ENCODE assay signal across 8 cellular contexts in genomic region chr19:14366529-14366928, GRCh38. TPM values are rescaled to one million over a fixed set of nuclear protein-coding genes. Genes with fewer than 3 reads are reported as not detected.
DNase-seq lines count a peak whose midpoint lies in the region; ATAC-seq, FAIRE-seq and TF ChIP-seq lines count a peak whose summit lies in the region.

No MANE protein-coding gene starts in this region.

- no peak overlapping the region for H3K27ac ChIP-seq in adrenal gland

- no peak for FAIRE-seq in H54 (lab: Jason Lieb, UNC)

- DNase-seq in AML-193 (lab: John Stamatoyannopoulos, UW) (peak; percentile 43 to 48), MV-4-11 (lab: John Stamatoyannopoulos, UW) (peak; percentile 80), T-helper 2 cell (peak; percentile 55 to 94 (median 84)), adrenal gland (peak in 6 of 7 donors; percentile 51 to 87 (median 66)), hepatic stellate cell (ENCODE audit: low spot score) (peak; percentile 54), H54 (ENCODE audit: insufficient read length, low spot score) (no peak)
- peak; percentile 73 to 79 for DNase-seq in stimulated activated CD4-positive, alpha-beta T cell treated with anti-CD3 and anti-CD28 coated beads, Interleukin-1b, Interleukin-23, amount 100 ng/mL, for 4 hours (ENCODE audit: low read depth in 2 of 2)

- intact Hi-C loops in adrenal gland (cut with DNase I) = no loop called here

- peak; percentile 67 for ATAC-seq in GM19397 (IDR thresholded peaks at IDR 0.05; ENCODE audit: unreplicated experiment)

- no peaks in the 10 kb centered on the region for H3K9me3 ChIP-seq in adrenal gland (replicated peaks in 1 of 3)

- TF ChIP-seq POLR2A in adrenal gland (IDR thresholded peaks at IDR 0.05) (no peak), H54 (IDR thresholded peaks at IDR 0.05; ENCODE audit: low read depth, low read length) (no peak)

- H3K36me3 ChIP-seq in adrenal gland (replicated peaks in 1 of 2) = no peaks in the 10 kb centered on the region

- H3K4me3 ChIP-seq in adrenal gland = no peak overlapping the region

- H3K4me1 ChIP-seq in adrenal gland (replicated peaks in 1 of 2) = peaks cover 0 to 37% of the 10 kb centered on the region in 2 donors

- H3K27me3 ChIP-seq in adrenal gland = no peaks in the 10 kb centered on the region

- 33 to 40% (median 37%) methylated on average over 3 of the region's 3 CpGs for WGBS in adrenal gland, 4 donors

- no peak for TF ChIP-seq CTCF in adrenal gland (IDR thresholded peaks at IDR 0.05)

RNA-seq across cellular contexts. Expression of gene ADGRE5, which starts 14.7 kb away (rescaled TPM):
- total RNA-seq in adrenal gland = 100 to 1,000 TPM in 1 of 8 donors, 10 to 100 TPM in 7; 26.8 to 103 (median 71.5) TPM
- polyA plus RNA-seq in adrenal gland = 10 to 100 TPM; 11.7 to 25.8 (median 15.9) TPM

RNA-seq across cellular contexts. Expression of gene DDX39A, which starts 52.6 kb away (rescaled TPM):
- 10 to 100 TPM; 30.7 to 60.7 (median 40.9) TPM for total RNA-seq in adrenal gland
- polyA plus RNA-seq in adrenal gland = 100 to 1,000 TPM in 2 of 3 donors, 10 to 100 TPM in 1; 26.7 to 262 (median 126) TPM
